Comparison of ENCODE assay signal across 9 cellular contexts in the genomic region with DNA sequence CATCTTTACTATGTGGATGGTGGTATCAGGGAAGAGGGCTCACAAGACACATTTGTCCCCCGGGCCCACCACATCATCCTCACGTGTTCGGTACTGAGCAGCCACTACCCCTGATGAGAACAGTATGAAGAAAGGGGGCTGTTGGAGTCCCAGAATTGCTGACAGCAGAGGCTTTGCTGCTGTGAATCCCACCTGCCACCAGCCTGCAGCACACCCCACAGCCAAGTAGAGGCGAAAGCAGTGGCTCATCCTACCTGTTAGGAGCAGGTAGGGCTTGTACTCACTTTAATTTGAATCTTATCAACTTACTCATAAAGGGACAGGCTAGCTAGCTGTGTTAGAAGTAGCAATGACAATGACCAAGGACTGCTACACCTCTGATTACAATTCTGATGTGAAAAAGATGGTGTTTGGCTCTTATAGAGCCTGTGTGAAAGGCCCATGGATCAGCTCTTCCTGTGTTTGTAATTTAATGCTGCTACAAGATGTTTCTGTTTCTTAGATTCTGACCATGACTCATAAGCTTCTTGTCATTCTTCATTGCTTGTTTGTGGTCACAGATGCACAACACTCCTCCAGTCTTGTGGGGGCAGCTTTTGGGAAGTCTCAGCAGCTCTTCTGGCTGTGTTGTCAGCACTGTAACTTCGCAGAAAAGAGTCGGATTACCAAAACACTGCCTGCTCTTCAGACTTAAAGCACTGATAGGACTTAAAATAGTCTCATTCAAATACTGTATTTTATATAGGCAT. TPM values are rescaled to one million over a fixed set of nuclear protein-coding genes. Genes with fewer than 3 reads are reported as not detected.
DNase-seq lines count a peak whose midpoint lies in the region; TF ChIP-seq lines count a peak whose summit lies in the region.
"Had no signal": no experiment of that assay in that cellular context is flagged by ENCODE, and none has a peak within 500 bp of the region (broad histone marks: within the 10 kb centered on the region; RNA-seq: fewer than 3 reads in every experiment).

No MANE protein-coding gene starts in this region.

- no peak for TF ChIP-seq POLR2A in erythroblast (IDR thresholded peaks at IDR 0.05; ENCODE audit: low read length)

- POLR2A ChIA-PET in MCF 10A (lab: Yijun Ruan, JAX): interaction anchor here (0.7 kb wide), 1 partner anchor 9 kb away, joined by 3 read pairs; a partner anchor contains a TSS

- H3K23ac ChIP-seq in neuronal stem cell (ENCODE audit: low read depth, low read length, poor library complexity): no peak overlapping the region

- BruUV-seq in MCF 10A (replicated peaks; lab: Mats Ljungman, UMichigan): no TSS peak

- H2AK5ac ChIP-seq in neuronal stem cell (ENCODE audit: low read depth, low read length): no peak overlapping the region

- no peaks in the 10 kb centered on the region for H3K36me3 Mint-ChIP-seq in activated T-cell treated with anti-CD3 and anti-CD28 coated beads, Interleukin-2, amount 50 U/mL, for 24 hours (ENCODE audit: low read depth)
- H3K36me3 Mint-ChIP-seq in HFFc6 (ENCODE audit: low read depth) (no peaks in the 10 kb centered on the region), MCF 10A (ENCODE audit: insufficient read depth, unreplicated experiment) (no peaks in the 10 kb centered on the region)
- H3K36me3 Mint-ChIP-seq: activated naive CD8-positive, alpha-beta T cell had no signal

- no peaks in the 10 kb centered on the region for H3K36me3 ChIP-seq in neuronal stem cell (replicated peaks in 1 of 2; ENCODE audit: control insufficient read depth in 2 of 2, insufficient read depth in 2 of 2, low read length in 2 of 2)

- H3K4me2 ChIP-seq in neuronal stem cell (ENCODE audit: insufficient read depth, low read length, poor library complexity, severe bottlenecking): no peak overlapping the region

- CTCF ChIA-PET in MCF 10A (lab: Yijun Ruan, JAX): interaction anchor here (0.9 to 1.0 kb wide), 2 partner anchors 11 to 331 kb away, joined by 3 to 4 read pairs; no protein-coding TSS in a partner anchor

- H2BK12ac ChIP-seq in neuronal stem cell (ENCODE audit: low read length): no peak overlapping the region

- H3K4me1 ChIP-seq in neuronal stem cell (ENCODE audit: control insufficient read depth in 2 of 2, insufficient read depth in 1 of 2, low read depth in 1 of 2, low read length in 2 of 2): no peaks in the 10 kb centered on the region

- peaks cover 0 to 21% (median 0%) of the 10 kb centered on the region in 3 experiments for H3K27me3 ChIP-seq in neuronal stem cell (ENCODE audit: control insufficient read depth in 3 of 3, insufficient read depth in 3 of 3, low read depth in 1 of 3, low read length in 3 of 3)

- intact Hi-C loops in MCF 10A (cut with micrococcal nuclease): no loop called here

- no peak overlapping the region for H4K8ac ChIP-seq in neuronal stem cell (ENCODE audit: low read depth, low read length)

- H3K4me3 ChIP-seq in neuronal stem cell (ENCODE audit: low read length in 2 of 2): no peak overlapping the region

- TF ChIP-seq CTCF in HFFc6 (IDR thresholded peaks at IDR 0.05) (peak; percentile 19; the same call in 1 of the 2 replicates), MCF 10A (IDR thresholded peaks at IDR 0.05; ENCODE audit: unreplicated experiment) (no peak)

- H3K27me3 Mint-ChIP-seq in activated T-cell treated with anti-CD3 and anti-CD28 coated beads, Interleukin-2, amount 50 U/mL, for 24 hours: no peaks in the 10 kb centered on the region
- H3K27me3 Mint-ChIP-seq in HFFc6 (ENCODE audit: insufficient read depth): peaks cover 23% of the 10 kb centered on the region
- H3K27me3 Mint-ChIP-seq in MCF 10A (ENCODE audit: insufficient read depth, unreplicated experiment): no peaks in the 10 kb centered on the region
- H3K27me3 Mint-ChIP-seq: activated naive CD8-positive, alpha-beta T cell had no signal

- no CpG with 5 or more reads among the region's 6 CpGs for WGBS in neuronal stem cell (ENCODE audit: extremely low coverage in 2 of 2, insufficient read length in 2 of 2, insufficient replicate concordance in 1 of 2), 2 donors

- H2BK15ac ChIP-seq in neuronal stem cell (ENCODE audit: low read length): no peak overlapping the region

- H3K27ac ChIP-seq in neuronal stem cell (replicated peaks; ENCODE audit: low read length): no peak overlapping the region

- no peak overlapping the region for H2BK5ac ChIP-seq in neuronal stem cell (ENCODE audit: low read length)

- no peak for DNase-seq in activated T-cell treated with anti-CD3 and anti-CD28 coated beads, Interleukin-2, amount 50 U/mL, for 24 hours
- DNase-seq in activated T-cell treated with anti-CD3 and anti-CD28 coated beads, Interleukin-2, amount 50 U/mL, for 1 hour: no peak
- peak; percentile 94 for DNase-seq in HFFc6
- DNase-seq in MV-4-11 (lab: John Stamatoyannopoulos, UW): peak; percentile 98
- DNase-seq in MCF 10A (ENCODE audit: unreplicated experiment): peak; percentile 78
- DNase-seq in neuronal stem cell (ENCODE audit: low spot score): no peak
- no peak for DNase-seq in COR-L47 (lab: John Stamatoyannopoulos, UW)
- no peak for DNase-seq in erythroblast (lab: John Stamatoyannopoulos, UW)

- peaks cover 34% of the 10 kb centered on the region for H3K4me1 Mint-ChIP-seq in activated T-cell treated with anti-CD3 and anti-CD28 coated beads, Interleukin-2, amount 50 U/mL, for 24 hours (ENCODE audit: low read depth)
- H3K4me1 Mint-ChIP-seq in HFFc6 (ENCODE audit: low read depth): peaks cover 29% of the 10 kb centered on the region
- peaks cover 15% of the 10 kb centered on the region for H3K4me1 Mint-ChIP-seq in MCF 10A (ENCODE audit: insufficient read depth, unreplicated experiment)

- no peak overlapping the region for H3K9ac ChIP-seq in neuronal stem cell (ENCODE audit: low read depth, low read length, poor library complexity)

- H3K4me3 Mint-ChIP-seq in activated T-cell treated with anti-CD3 and anti-CD28 coated beads, Interleukin-2, amount 50 U/mL, for 24 hours: no peak overlapping the region
- H3K4me3 Mint-ChIP-seq in HFFc6: peak overlapping the region; percentile 52
- H3K4me3 Mint-ChIP-seq in MCF 10A (ENCODE audit: unreplicated experiment): no peak overlapping the region
- H3K4me3 Mint-ChIP-seq: activated naive CD8-positive, alpha-beta T cell had no signal

- H3K18ac ChIP-seq in neuronal stem cell (ENCODE audit: low read length): no peak overlapping the region

- no peak overlapping the region for H4K91ac ChIP-seq in neuronal stem cell (ENCODE audit: low read depth, low read length, poor library complexity)

- no peak overlapping the region for H2BK120ac ChIP-seq in neuronal stem cell (ENCODE audit: low read depth, low read length)

- no peaks in the 10 kb centered on the region for H3K9me3 Mint-ChIP-seq in activated T-cell treated with anti-CD3 and anti-CD28 coated beads, Interleukin-2, amount 50 U/mL, for 24 hours
- H3K9me3 Mint-ChIP-seq in HFFc6 (no peaks in the 10 kb centered on the region), MCF 10A (ENCODE audit: unreplicated experiment) (no peaks in the 10 kb centered on the region)

- peak overlapping the region; percentile 15 for H2AFZ ChIP-seq in neuronal stem cell (ENCODE audit: low read length)

- H3K14ac ChIP-seq in neuronal stem cell (ENCODE audit: low read length): no peak overlapping the region

- H3K9me3 ChIP-seq in neuronal stem cell (replicated peaks in 1 of 2; ENCODE audit: control insufficient read depth in 2 of 2, insufficient read depth in 1 of 2, low read depth in 1 of 2, low read length in 2 of 2): no peaks in the 10 kb centered on the region

- no peak overlapping the region for H3K4ac ChIP-seq in neuronal stem cell (ENCODE audit: low read length)

- no peaks in the 10 kb centered on the region for H3K79me1 ChIP-seq in neuronal stem cell (ENCODE audit: low read depth, low read length)

- H3K27ac Mint-ChIP-seq in activated T-cell treated with anti-CD3 and anti-CD28 coated beads, Interleukin-2, amount 50 U/mL, for 24 hours: peak overlapping the region; percentile 76
- peak overlapping the region; percentile 78 for H3K27ac Mint-ChIP-seq in HFFc6
- H3K27ac Mint-ChIP-seq in MCF 10A (ENCODE audit: low read depth, unreplicated experiment): peak overlapping the region; percentile 83
- H3K27ac Mint-ChIP-seq: activated naive CD8-positive, alpha-beta T cell had no signal

RNA-seq across cellular contexts. Expression of a gene that starts 9.1 kb away (rescaled TPM):
- 10 to 100 TPM; 18.0 to 20.8 (median 18.6) TPM for total RNA-seq in HFFc6 (2021; fragmentation: NEBNext Ultra II Directional; extraction: Animal tissue kit (Norgen Biotek cat#: 25700))
- 30.0 and 32.8 TPM in 2 replicates for total RNA-seq in MCF 10A (2022)
- 6.7 TPM for polyA plus RNA-seq in neuronal stem cell (2013, experiment 1 of 2)
- 7.4 TPM for polyA plus RNA-seq in neuronal stem cell (2013, experiment 2 of 2)

RNA-seq across cellular contexts. Expression of a gene that starts 52.3 kb away (rescaled TPM):
- under 1 TPM in 5 of 6 experiments, not detected in 1; 0.08 to 0.62 (median 0.46) TPM for total RNA-seq in HFFc6 (2021; fragmentation: NEBNext Ultra II Directional; extraction: Animal tissue kit (Norgen Biotek cat#: 25700))
- not detected in 2 replicates for total RNA-seq in MCF 10A (2022)
- polyA plus RNA-seq in neuronal stem cell (2013, experiment 1 of 2): 2.3 TPM
- 2.2 TPM for polyA plus RNA-seq in neuronal stem cell (2013, experiment 2 of 2)

Comparison
In these comparisons a context has a peak if more than half of its experiments do, and no peak if none do; other contexts are left out.
1. DNase-seq: peak in HFFc6 (single experiment), MV-4-11 (single experiment) and MCF 10A (single experiment); none in activated T-cell treated with anti-CD3 and anti-CD28 coated beads, Interleukin-2, amount 50 U/mL, for 24 hours (single experiment), activated T-cell treated with anti-CD3 and anti-CD28 coated beads, Interleukin-2, amount 50 U/mL, for 1 hour (single experiment), neuronal stem cell (single experiment), COR-L47 (single experiment) and erythroblast (0 of 2).
2. Peak in every context shown above with its lines, with median percentiles within 50 percentile points of each other: H3K27ac Mint-ChIP-seq.